23 cellular contexts compared by ENCODE assay signal in genomic region chr20:57474191-57474590, GRCh38. TPM values are rescaled to one million over a fixed set of nuclear protein-coding genes. Genes with fewer than 3 reads are reported as not detected.
DNase-seq lines count a peak whose midpoint lies in the region; ATAC-seq and TF ChIP-seq lines count a peak whose summit lies in the region.
"Had no signal": no experiment of that assay in that cellular context is flagged by ENCODE, and none has a peak within 500 bp of the region (broad histone marks: within the 10 kb centered on the region; RNA-seq: fewer than 3 reads in every experiment).

No MANE protein-coding gene starts in this region.

- peaks cover 57% of the 10 kb centered on the region for H3K27me3 ChIP-seq in OCI-LY3 (ENCODE audit: low read depth, low read length)
- H3K27me3 ChIP-seq: MG63 had no signal

- no peak overlapping the region for H3K4me3 Mint-ChIP-seq in stimulated activated naive CD8-positive, alpha-beta T cell treated with anti-CD3 and anti-CD28 coated beads, Interleukin-15, amount 100 ng/mL, for 72 hours
- H3K4me3 Mint-ChIP-seq in naive B cell, result peak overlapping the region in 7 of 8 donors; percentile 72 to 94 (median 87)
- H3K4me3 Mint-ChIP-seq: activated naive CD4-positive, alpha-beta T cell treated with anti-CD3 and anti-CD28 coated beads, Interleukin-2, amount 50 U/mL, for 24 hours had no signal

- no peak overlapping the region for H3K4me3 ChIP-seq in OCI-LY3 (ENCODE audit: low read length)
- H3K4me3 ChIP-seq: left lung, MG63, stomach, tibial nerve had no signal

- no peak for TF ChIP-seq CTCF in OCI-LY3 (IDR thresholded peaks at IDR 0.05; ENCODE audit: low read depth, low read length)

- no peaks in the 10 kb centered on the region for H3K9me3 Mint-ChIP-seq in stimulated activated naive CD8-positive, alpha-beta T cell treated with anti-CD3 and anti-CD28 coated beads, Interleukin-15, amount 100 ng/mL, for 72 hours
- peaks cover 0 to 2% (median 0%) of the 10 kb centered on the region in 7 donors for H3K9me3 Mint-ChIP-seq in naive B cell
- H3K9me3 Mint-ChIP-seq: activated naive CD4-positive, alpha-beta T cell treated with anti-CD3 and anti-CD28 coated beads, Interleukin-2, amount 50 U/mL, for 24 hours; T-cell had no signal

- DNase-seq in stimulated activated naive CD8-positive, alpha-beta T cell treated with anti-CD3 and anti-CD28 coated beads, Interleukin-15, amount 100 ng/mL, for 72 hours, result no peak
- DNase-seq in stimulated activated naive CD8-positive, alpha-beta T cell treated with anti-CD3 and anti-CD28 coated beads, Interleukin-15, Interleukin-2, amounts not matched to agents 100 U/mL and 50 U/mL, for 24 hours, result no peak
- no peak for DNase-seq in naive B cell
- DNase-seq in activated T-cell treated with anti-CD3 and anti-CD28 coated beads for 4 hours, result no peak
- no peak for DNase-seq in stimulated activated CD4-positive, alpha-beta T cell treated with anti-CD3 and anti-CD28 coated beads, Interleukin-2, amount 100 ng/mL, for 24 hours
- DNase-seq in activated naive CD4-positive, alpha-beta T cell treated with Interleukin-2 at 50 U/mL for 16 hours, result no peak
- no peak for DNase-seq in T-helper 9 cell
- DNase-seq: activated CD4-positive, alpha-beta T cell treated with anti-CD3 and anti-CD28 coated beads for 4 hours; anterior cingulate cortex; caudate nucleus; DND-41; left lung; MG63; midbrain; NCI-H1694 treated with DMSO at 0.1 percent for 48 hours; Right ventricle myocardium superior; small intestine; stimulated activated CD4-positive, alpha-beta T cell treated with anti-CD3 and anti-CD28 coated beads, Interleukin-4, amount 100 ng/mL, for 24 hours; stomach; T-cell had no signal

- no peak overlapping the region for H3K9ac ChIP-seq in OCI-LY3 (ENCODE audit: low read length)

- H3K4me1 Mint-ChIP-seq in stimulated activated naive CD8-positive, alpha-beta T cell treated with anti-CD3 and anti-CD28 coated beads, Interleukin-15, amount 100 ng/mL, for 72 hours, result peaks cover 49% of the 10 kb centered on the region
- H3K4me1 Mint-ChIP-seq in naive B cell, result peaks cover 53 to 91% (median 87%) of the 10 kb centered on the region in 3 donors

- H3K27ac Mint-ChIP-seq in stimulated activated naive CD8-positive, alpha-beta T cell treated with anti-CD3 and anti-CD28 coated beads, Interleukin-15, amount 100 ng/mL, for 72 hours, result peak overlapping the region; percentile 25 to 37
- H3K27ac Mint-ChIP-seq in naive B cell, result peak overlapping the region in 5 of 6 donors; percentile 30 to 95 (median 70)
- H3K27ac Mint-ChIP-seq: activated naive CD4-positive, alpha-beta T cell treated with anti-CD3 and anti-CD28 coated beads, Interleukin-2, amount 50 U/mL, for 24 hours had no signal

- peaks cover 6% of the 10 kb centered on the region; the same call in 1 of the 2 replicates for H3K9me3 ChIP-seq in OCI-LY3 (ENCODE audit: insufficient read depth, low read length)
- H3K9me3 ChIP-seq: left lung, stomach, tibial nerve had no signal

- peaks cover 74% of the 10 kb centered on the region for H3K4me1 ChIP-seq in OCI-LY3 (ENCODE audit: low read length)
- H3K4me1 ChIP-seq: tibial nerve had no signal

- no peak overlapping the region for H3K27ac ChIP-seq in OCI-LY3 (ENCODE audit: low read length)
- H3K27ac ChIP-seq: tibial nerve had no signal

- 0 out of 2 replicates have a peak overlapping the region, but pooled peaks have one; percentile 26 for H3K4me2 ChIP-seq in OCI-LY3 (ENCODE audit: low read length)

- ATAC-seq in stimulated activated naive CD8-positive, alpha-beta T cell treated with anti-CD3 and anti-CD28 coated beads, Interleukin-15, amount 100 ng/mL, for 72 hours, result no peak
- no peak for ATAC-seq in stimulated activated naive CD8-positive, alpha-beta T cell treated with anti-CD3 and anti-CD28 coated beads, Interleukin-15, Interleukin-2, amounts not matched to agents 100 U/mL and 50 U/mL, for 24 hours
- ATAC-seq in naive B cell (ENCODE audit: low read depth in 2 of 2), result no peak
- ATAC-seq: T-cell had no signal

- H3K79me2 ChIP-seq in OCI-LY3 (ENCODE audit: low read length), result no peaks in the 10 kb centered on the region

- H3K36me3 ChIP-seq in OCI-LY3 (replicated peaks; ENCODE audit: low read depth, low read length), result peaks cover 7% of the 10 kb centered on the region
- H3K36me3 ChIP-seq: left lung, MG63, stomach, tibial nerve had no signal

- no peaks in the 10 kb centered on the region for H3K27me3 Mint-ChIP-seq in stimulated activated naive CD8-positive, alpha-beta T cell treated with anti-CD3 and anti-CD28 coated beads, Interleukin-15, amount 100 ng/mL, for 72 hours
- H3K27me3 Mint-ChIP-seq in naive B cell, result no peaks in the 10 kb centered on the region
- H3K27me3 Mint-ChIP-seq: activated naive CD4-positive, alpha-beta T cell treated with anti-CD3 and anti-CD28 coated beads, Interleukin-2, amount 50 U/mL, for 24 hours had no signal

- H3K36me3 Mint-ChIP-seq in naive B cell, result no peaks in the 10 kb centered on the region
- H3K36me3 Mint-ChIP-seq: activated naive CD4-positive, alpha-beta T cell treated with anti-CD3 and anti-CD28 coated beads, Interleukin-2, amount 50 U/mL, for 24 hours; T-cell had no signal

- no peak overlapping the region for H2AFZ ChIP-seq in OCI-LY3 (ENCODE audit: low read depth, low read length)

- H4K20me1 ChIP-seq in OCI-LY3 (ENCODE audit: insufficient read depth, low read length), result no peaks in the 10 kb centered on the region

RNA-seq across cellular contexts. Expression of gene CTCFL, which starts 50.7 kb away (rescaled TPM):
- polyA plus RNA-seq in naive B cell (ENCODE audit: low read depth in 6 of 6), result not detected
- polyA plus RNA-seq: stomach had no signal

Comparison
In these comparisons a context has a peak if more than half of its experiments do, and no peak if none do; other contexts are left out.
1. H3K4me3 Mint-ChIP-seq: peak in naive B cell (7 of 8); none in stimulated activated naive CD8-positive, alpha-beta T cell treated with anti-CD3 and anti-CD28 coated beads, Interleukin-15, amount 100 ng/mL, for 72 hours (0 of 2).